Comparison of ENCODE assay signal across 8 cellular contexts in genomic region chr20:23637282-23638221, GRCh38.
A peak's percentile ranks its signal among the peaks of the same experiment; 100 is the strongest.
DNase-seq lines count a peak whose midpoint lies in the region; ATAC-seq and TF ChIP-seq lines count a peak whose summit lies in the region.

A gene with protein sequence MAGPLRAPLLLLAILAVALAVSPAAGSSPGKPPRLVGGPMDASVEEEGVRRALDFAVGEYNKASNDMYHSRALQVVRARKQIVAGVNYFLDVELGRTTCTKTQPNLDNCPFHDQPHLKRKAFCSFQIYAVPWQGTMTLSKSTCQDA (minus strand): TSS chr20:23637955. CDS start chr20:23637862, 93 bp downstream.

- no peaks in the 10 kb centered on the region for H3K9me3 ChIP-seq in neutrophil

- H3K9me3 Mint-ChIP-seq in activated naive CD8-positive, alpha-beta T cell treated with anti-CD3 and anti-CD28 coated beads, Interleukin-2, amount 50 U/mL, for 24 hours, result no peaks in the 10 kb centered on the region

- DNase-seq in C1 segment of cervical spinal cord (lab: John Stamatoyannopoulos, UW) (peak in 11 of 14 donors; percentile 18 to 82 (median 58)), NCI-H345 (lab: John Stamatoyannopoulos, UW) (peak; percentile 92), head of caudate nucleus (peak; percentile 30 to 89 (median 75))
- peak; percentile 31 for DNase-seq in activated naive CD8-positive, alpha-beta T cell treated with anti-CD3 and anti-CD28 coated beads, Interleukin-2, amount 50 U/mL, for 24 hours

- H3K4me3 Mint-ChIP-seq in activated naive CD8-positive, alpha-beta T cell treated with anti-CD3 and anti-CD28 coated beads, Interleukin-2, amount 50 U/mL, for 24 hours, result peak within 1 kb of the TSS; percentile 45

- H3K27me3 ChIP-seq in neutrophil, result peaks cover 44% of the 10 kb centered on the region

- H3K27me3 Mint-ChIP-seq in activated naive CD8-positive, alpha-beta T cell treated with anti-CD3 and anti-CD28 coated beads, Interleukin-2, amount 50 U/mL, for 24 hours, result peaks cover 19% of the 10 kb centered on the region

- H3K27ac Mint-ChIP-seq in activated naive CD8-positive, alpha-beta T cell treated with anti-CD3 and anti-CD28 coated beads, Interleukin-2, amount 50 U/mL, for 24 hours, result no peak within 1 kb of the TSS

- no peak for TF ChIP-seq CTCF in neutrophil (IDR thresholded peaks at IDR 0.05)

- intact Hi-C loops in head of caudate nucleus (cut with DNase I), result no loop called here

- H3K4me1 ChIP-seq in neutrophil (ENCODE audit: control insufficient read depth in 1 of 2, insufficient read depth in 1 of 2, low read depth in 1 of 2, low read length in 1 of 2), result peaks cover 4 to 16% of the 10 kb centered on the region in 2 experiments

- H3K36me3 Mint-ChIP-seq in activated naive CD8-positive, alpha-beta T cell treated with anti-CD3 and anti-CD28 coated beads, Interleukin-2, amount 50 U/mL, for 24 hours (ENCODE audit: low read depth), result no peaks in the 10 kb centered on the region

- peaks cover 16% of the 10 kb centered on the region for H3K36me3 ChIP-seq in neutrophil

- peaks cover 4% of the 10 kb centered on the region for H3K4me1 Mint-ChIP-seq in activated naive CD8-positive, alpha-beta T cell treated with anti-CD3 and anti-CD28 coated beads, Interleukin-2, amount 50 U/mL, for 24 hours

- H3K27ac ChIP-seq in neutrophil, result peak within 1 kb of the TSS; percentile 57

- ATAC-seq in GM19023 (IDR thresholded peaks at IDR 0.05; ENCODE audit: unreplicated experiment) (peak; percentile 59), HG03108 (IDR thresholded peaks at IDR 0.05; ENCODE audit: unreplicated experiment) (peak; percentile 50), HG03135 (IDR thresholded peaks at IDR 0.05; ENCODE audit: unreplicated experiment) (no peak)
- no peak for ATAC-seq in activated naive CD8-positive, alpha-beta T cell treated with anti-CD3 and anti-CD28 coated beads, Interleukin-2, amount 50 U/mL, for 24 hours

- peak within 1 kb of the TSS; percentile 55 to 74 for H3K4me3 ChIP-seq in neutrophil (ENCODE audit: low read depth in 1 of 2, low read length in 1 of 2)

Comparison
In these comparisons a context has a peak if more than half of its experiments do, and no peak if none do; other contexts are left out.
1. DNase-seq: peak in every context shown above with its lines; median percentile 92 in NCI-H345; 75 in head of caudate nucleus; 58 in C1 segment of cervical spinal cord; 31 in activated naive CD8-positive, alpha-beta T cell treated with anti-CD3 and anti-CD28 coated beads, Interleukin-2, amount 50 U/mL, for 24 hours.
2. ATAC-seq: peak in GM19023 (single experiment) and HG03108 (single experiment); none in activated naive CD8-positive, alpha-beta T cell treated with anti-CD3 and anti-CD28 coated beads, Interleukin-2, amount 50 U/mL, for 24 hours (single experiment) and HG03135 (single experiment).